18 cellular contexts compared by ENCODE assay signal in genomic region chr11:72528121-72528520, GRCh38.
"Had no signal": no experiment of that assay in that cellular context is flagged by ENCODE, and none has a peak within 500 bp of the region (broad histone marks: within the 10 kb centered on the region; RNA-seq: fewer than 3 reads in every experiment).

No MANE protein-coding gene starts in this region.

- H3K4me3 ChIP-seq: esophagus muscularis mucosa, heart right ventricle, neural progenitor cell, pancreas, stomach, thoracic aorta, transverse colon had no signal

- H3K9me3 Mint-ChIP-seq: natural killer cell had no signal

- DNase-seq: effector memory CD4-positive, alpha-beta T cell; heart right ventricle; hypothalamus; kidney glomerular epithelial cell; natural killer cell; nucleus accumbens; pancreas; right cardiac atrium; small intestine; stimulated activated CD4-positive, alpha-beta T cell treated with anti-CD3 and anti-CD28 coated beads, Interleukin-12 subunit alpha, Interleukin-12 subunit beta, amount 100 ng/mL, for 4 hours; stimulated activated naive CD4-positive, alpha-beta T cell; stomach; substantia nigra; transverse colon had no signal

- H3K27ac Mint-ChIP-seq: natural killer cell, neural progenitor cell, progenitor cell of endocrine pancreas had no signal

- H3K36me3 Mint-ChIP-seq: natural killer cell, neural progenitor cell had no signal

- H3K4me1 Mint-ChIP-seq: neural progenitor cell had no signal

- H3K4me3 Mint-ChIP-seq: natural killer cell, neural progenitor cell had no signal

- ATAC-seq: heart right ventricle, natural killer cell, pancreas, right cardiac atrium had no signal

- H3K27ac ChIP-seq: esophagus muscularis mucosa, heart right ventricle, neural progenitor cell, pancreas, stomach, thoracic aorta, transverse colon had no signal
